ENCODE assay signal across 26 cellular contexts in the genomic region with DNA sequence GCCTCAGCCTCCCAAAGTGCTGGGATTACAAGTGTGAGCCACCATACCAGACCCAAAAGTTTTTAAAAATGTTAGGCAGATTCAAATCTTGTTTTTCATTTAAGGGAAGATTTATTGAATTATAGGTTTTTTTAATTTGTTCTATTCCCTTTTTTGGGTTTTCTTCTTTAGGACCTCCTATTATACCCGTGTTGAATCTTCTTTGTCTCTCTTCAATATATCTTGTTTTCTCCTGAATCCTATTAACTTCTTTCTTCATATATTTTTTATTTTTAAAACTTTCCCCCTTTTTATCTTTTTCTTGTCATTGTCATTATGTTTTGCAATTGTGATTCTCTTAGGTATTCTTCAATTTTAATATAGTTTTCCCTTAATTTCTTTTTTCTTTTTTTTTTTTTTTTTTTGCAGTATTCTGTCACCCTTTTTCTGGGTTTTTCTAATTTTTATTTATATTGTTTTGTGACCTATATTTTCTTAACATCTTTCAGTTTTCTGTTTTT.
"Had no signal": no experiment of that assay in that cellular context is flagged by ENCODE, and none has a peak within 500 bp of the region (broad histone marks: within the 10 kb centered on the region; RNA-seq: fewer than 3 reads in every experiment).

No MANE protein-coding gene starts in this region.

- ATAC-seq: activated naive CD8-positive, alpha-beta T cell treated with anti-CD3 and anti-CD28 coated beads, Interleukin-2, amount 50 U/mL, for 24 hours; gastrocnemius medialis; T-helper 17 cell had no signal

- H3K27ac Mint-ChIP-seq: activated CD4-positive, alpha-beta memory T cell treated with anti-CD3 and anti-CD28 coated beads, Interleukin-2, amount 10 ng/mL, durations not matched to agents 7 days and 5 days; activated CD4-positive, alpha-beta T cell treated with anti-CD3 and anti-CD28 coated beads, Interleukin-2, amount 10 ng/mL, durations not matched to agents 7 days and 5 days; activated naive CD4-positive, alpha-beta T cell treated with anti-CD3 and anti-CD28 coated beads, Interleukin-2, amount 50 U/mL, for 24 hours; activated naive CD8-positive, alpha-beta T cell treated with anti-CD3 and anti-CD28 coated beads, Interleukin-2, amount 50 U/mL, for 24 hours; activated T-cell treated with anti-CD3 and anti-CD28 coated beads, Interleukin-2, amount 50 U/mL, for 24 hours; dendritic cell treated with granulocyte-macrophage colony-stimulating factor and Interleukin-4, amounts not matched to agents 40 ng/mL and 50 ng/mL, for 4 days; endodermal cell; mesothelial cell of epicardium; naive B cell; nephron progenitor cell; T-helper 17 cell had no signal

- H3K9me3 Mint-ChIP-seq: activated naive CD8-positive, alpha-beta T cell treated with anti-CD3 and anti-CD28 coated beads, Interleukin-2, amount 50 U/mL, for 24 hours had no signal

- H3K36me3 ChIP-seq: esophagus squamous epithelium, gastrocnemius medialis, ovary, prostate gland, tibial nerve had no signal

- H3K4me1 Mint-ChIP-seq: activated CD4-positive, alpha-beta memory T cell treated with anti-CD3 and anti-CD28 coated beads, Interleukin-2, amount 10 ng/mL, durations not matched to agents 7 days and 5 days; activated CD4-positive, alpha-beta T cell treated with anti-CD3 and anti-CD28 coated beads, Interleukin-2, amount 10 ng/mL, durations not matched to agents 7 days and 5 days; activated naive CD4-positive, alpha-beta T cell treated with anti-CD3 and anti-CD28 coated beads, Interleukin-2, amount 50 U/mL, for 24 hours; activated naive CD8-positive, alpha-beta T cell treated with anti-CD3 and anti-CD28 coated beads, Interleukin-2, amount 50 U/mL, for 24 hours; endodermal cell; naive B cell; nephron progenitor cell; T-helper 17 cell had no signal

- H3K4me3 Mint-ChIP-seq: activated CD4-positive, alpha-beta memory T cell treated with anti-CD3 and anti-CD28 coated beads, Interleukin-2, amount 10 ng/mL, durations not matched to agents 7 days and 5 days; activated CD4-positive, alpha-beta T cell treated with anti-CD3 and anti-CD28 coated beads, Interleukin-2, amount 10 ng/mL, durations not matched to agents 7 days and 5 days; activated naive CD4-positive, alpha-beta T cell treated with anti-CD3 and anti-CD28 coated beads, Interleukin-2, amount 50 U/mL, for 24 hours; activated naive CD8-positive, alpha-beta T cell treated with anti-CD3 and anti-CD28 coated beads, Interleukin-2, amount 50 U/mL, for 24 hours; activated T-cell treated with anti-CD3 and anti-CD28 coated beads, Interleukin-2, amount 50 U/mL, for 24 hours; dendritic cell treated with granulocyte-macrophage colony-stimulating factor and Interleukin-4, amounts not matched to agents 40 ng/mL and 50 ng/mL, for 4 days; endodermal cell; mesothelial cell of epicardium; naive B cell; nephron progenitor cell; T-helper 17 cell had no signal

- H3K27ac ChIP-seq: esophagus squamous epithelium, gastrocnemius medialis, ovary, prostate gland, tibial nerve had no signal

- H3K4me1 ChIP-seq: gastrocnemius medialis, prostate gland, tibial nerve had no signal

- DNase-seq: activated CD4-positive, alpha-beta memory T cell treated with anti-CD3 and anti-CD28 coated beads, Interleukin-2, amount 10 ng/mL, durations not matched to agents 7 days and 5 days; activated CD4-positive, alpha-beta T cell treated with anti-CD3 and anti-CD28 coated beads for 1 hour; activated CD4-positive, alpha-beta T cell treated with anti-CD3 and anti-CD28 coated beads, Interleukin-2, amount 10 ng/mL, durations not matched to agents 7 days and 5 days; activated CD8-positive, alpha-beta memory T cell treated with anti-CD3 and anti-CD28 coated beads, Interleukin-2, amount 50 U/mL, for 48 hours; activated gamma-delta T cell; activated naive CD8-positive, alpha-beta T cell treated with anti-CD3 and anti-CD28 coated beads, Interleukin-2, amount 50 U/mL, for 24 hours; activated T-cell treated with anti-CD3 and anti-CD28 coated beads, Interleukin-2, amount 50 U/mL, for 24 hours; amygdala; caudate nucleus; endodermal cell; esophagus squamous epithelium; gastrocnemius medialis; glutamatergic neuron; naive B cell; nephron progenitor cell; ovary; retina; stimulated activated CD4-positive, alpha-beta T cell treated with anti-CD3 and anti-CD28 coated beads, Interleukin-2, amount 100 ng/mL, for 48 hours; stimulated activated naive CD4-positive, alpha-beta T cell treated with Interleukin-2 at 50 U/mL for 16 hours; T-helper 17 cell; T1000 had no signal

- H3K9me3 ChIP-seq: ovary, prostate gland had no signal

- H3K4me3 ChIP-seq: esophagus squamous epithelium, ovary, prostate gland, tibial nerve had no signal
